Comparison of ENCODE assay signal across 8 cellular contexts in the genomic region with DNA sequence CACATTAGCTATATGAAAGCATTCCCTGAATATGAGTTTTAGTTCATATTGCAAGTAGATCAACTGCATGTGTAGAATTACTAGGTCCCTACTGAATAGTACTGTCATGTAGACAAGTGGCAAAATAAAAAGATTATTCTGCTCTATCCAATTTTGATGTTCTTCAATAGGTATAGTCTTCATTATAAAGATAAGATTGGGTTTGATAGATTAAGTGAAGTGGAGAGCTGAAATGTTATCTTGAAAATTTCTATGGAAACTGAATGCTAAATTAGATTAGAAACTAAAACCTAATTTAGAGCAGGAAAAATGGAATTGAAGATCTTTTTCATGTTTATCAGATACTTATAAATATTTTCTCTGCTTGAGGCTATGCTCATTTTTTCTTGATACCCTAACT.
"Had no signal": no experiment of that assay in that cellular context is flagged by ENCODE, and none has a peak within 500 bp of the region (broad histone marks: within the 10 kb centered on the region; RNA-seq: fewer than 3 reads in every experiment).

No MANE protein-coding gene starts in this region.

- H3K4me3 Mint-ChIP-seq: IgD-negative memory B cell had no signal

- DNase-seq: IMR-90, KBM-7, KG1 had no signal

- FAIRE-seq: HepG2, HTR-8/SVneo, K562 had no signal

- H3K4me3 ChIP-seq: K562 had no signal

- H3K27ac Mint-ChIP-seq: IgD-negative memory B cell had no signal

- H3K27ac ChIP-seq: HL-60 had no signal

- H3K4me1 Mint-ChIP-seq: IgD-negative memory B cell had no signal

- H3K27me3 Mint-ChIP-seq: IgD-negative memory B cell had no signal

- H3K36me3 Mint-ChIP-seq: IgD-negative memory B cell had no signal

- ATAC-seq: HepG2, K562 had no signal
